In the genomic region with DNA sequence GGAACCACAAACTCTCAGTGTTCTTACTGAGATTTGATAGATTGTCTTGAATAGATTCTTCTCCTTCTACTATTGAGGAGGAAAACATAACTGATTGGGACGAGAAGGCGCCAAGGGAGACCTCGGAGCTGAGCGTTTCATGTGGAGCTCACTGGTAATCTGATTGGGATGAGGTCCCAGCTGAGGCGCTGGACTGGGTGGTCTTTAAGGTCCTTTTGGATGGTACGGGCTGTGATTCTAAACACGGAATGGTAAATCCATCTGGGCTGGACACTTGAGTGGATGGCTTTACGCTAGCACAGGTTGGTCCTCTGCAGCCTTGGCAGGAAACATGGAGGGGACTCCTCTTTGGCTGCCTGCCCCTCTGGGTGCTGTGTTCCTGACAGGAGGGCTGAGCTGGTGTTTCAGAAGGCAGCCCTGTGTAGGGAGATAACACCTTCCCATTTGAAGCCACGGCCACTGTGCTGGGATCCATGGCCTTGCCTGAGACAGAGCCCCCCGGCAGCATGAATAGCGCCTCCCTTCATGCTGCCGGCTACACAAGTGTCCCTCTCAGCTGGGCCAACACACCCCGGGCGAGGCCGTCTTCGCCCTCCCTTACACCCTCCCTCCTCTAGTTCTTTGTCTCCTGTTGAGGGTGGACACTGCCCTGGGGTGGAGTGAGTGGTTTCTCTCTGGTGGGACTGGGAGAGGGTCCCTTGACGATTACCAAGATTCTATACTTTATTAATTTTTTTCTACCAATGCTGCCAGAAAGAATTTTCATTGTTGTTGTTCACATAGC, we compare ENCODE assay signal across 1 cellular context.
TF ChIP-seq lines count a peak whose summit lies in the region.

No MANE protein-coding gene starts in this region.

TF ChIP-seq in HepG2, 621 proteins besides CTCF, POLR2A, EP300 and RAD21:
- no peak for TF ChIP-seq NR2F1 (CRISPR knock-in tag; IDR thresholded peaks at IDR 0.05)
- TF ChIP-seq, protein P1, sequence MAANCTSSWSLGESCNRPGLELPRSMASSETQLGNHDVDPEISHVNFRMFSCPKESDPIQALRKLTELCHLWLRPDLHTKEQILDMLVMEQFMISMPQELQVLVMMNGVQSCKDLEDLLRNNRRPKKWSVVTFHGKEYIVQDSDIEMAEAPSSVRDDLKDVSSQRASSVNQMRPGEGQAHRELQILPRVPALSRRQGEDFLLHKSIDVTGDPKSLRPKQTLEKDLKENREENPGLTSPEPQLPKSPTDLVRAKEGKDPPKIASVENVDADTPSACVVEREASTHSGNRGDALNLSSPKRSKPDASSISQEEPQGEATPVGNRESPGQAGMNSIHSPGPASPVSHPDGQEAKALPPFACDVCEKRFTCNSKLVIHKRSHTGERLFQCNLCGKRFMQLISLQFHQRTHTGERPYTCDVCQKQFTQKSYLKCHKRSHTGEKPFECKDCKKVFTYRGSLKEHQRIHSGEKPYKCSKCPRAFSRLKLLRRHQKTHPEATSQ (CRISPR knock-in tag; IDR thresholded peaks at IDR 0.05; ENCODE audit: borderline replicate concordance): no peak
- no peak for TF ChIP-seq ZNF543 (CRISPR knock-in tag; IDR thresholded peaks at IDR 0.05)
- TF ChIP-seq MED13 (CRISPR knock-in tag; IDR thresholded peaks at IDR 0.05): no peak
- TF ChIP-seq, protein P2, sequence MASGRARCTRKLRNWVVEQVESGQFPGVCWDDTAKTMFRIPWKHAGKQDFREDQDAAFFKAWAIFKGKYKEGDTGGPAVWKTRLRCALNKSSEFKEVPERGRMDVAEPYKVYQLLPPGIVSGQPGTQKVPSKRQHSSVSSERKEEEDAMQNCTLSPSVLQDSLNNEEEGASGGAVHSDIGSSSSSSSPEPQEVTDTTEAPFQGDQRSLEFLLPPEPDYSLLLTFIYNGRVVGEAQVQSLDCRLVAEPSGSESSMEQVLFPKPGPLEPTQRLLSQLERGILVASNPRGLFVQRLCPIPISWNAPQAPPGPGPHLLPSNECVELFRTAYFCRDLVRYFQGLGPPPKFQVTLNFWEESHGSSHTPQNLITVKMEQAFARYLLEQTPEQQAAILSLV (CRISPR knock-in tag; IDR thresholded peaks at IDR 0.05; ENCODE audit: borderline replicate concordance): no peak
- TF ChIP-seq ZNF260 (CRISPR knock-in tag; IDR thresholded peaks at IDR 0.05; ENCODE audit: borderline replicate concordance, low read depth): no peak
- no peak for TF ChIP-seq HNRNPK (IDR thresholded peaks at IDR 0.05; ENCODE audit: low read depth, low read length, poor library complexity, severe bottlenecking)
- no peak for TF ChIP-seq KLF6 (CRISPR knock-in tag; IDR thresholded peaks at IDR 0.05)
- no peak for TF ChIP-seq CHCHD3 (CRISPR knock-in tag; IDR thresholded peaks at IDR 0.05)
- no peak for TF ChIP-seq ESRRA (CRISPR knock-in tag; IDR thresholded peaks at IDR 0.05; ENCODE audit: low read depth)
- TF ChIP-seq, protein P3, sequence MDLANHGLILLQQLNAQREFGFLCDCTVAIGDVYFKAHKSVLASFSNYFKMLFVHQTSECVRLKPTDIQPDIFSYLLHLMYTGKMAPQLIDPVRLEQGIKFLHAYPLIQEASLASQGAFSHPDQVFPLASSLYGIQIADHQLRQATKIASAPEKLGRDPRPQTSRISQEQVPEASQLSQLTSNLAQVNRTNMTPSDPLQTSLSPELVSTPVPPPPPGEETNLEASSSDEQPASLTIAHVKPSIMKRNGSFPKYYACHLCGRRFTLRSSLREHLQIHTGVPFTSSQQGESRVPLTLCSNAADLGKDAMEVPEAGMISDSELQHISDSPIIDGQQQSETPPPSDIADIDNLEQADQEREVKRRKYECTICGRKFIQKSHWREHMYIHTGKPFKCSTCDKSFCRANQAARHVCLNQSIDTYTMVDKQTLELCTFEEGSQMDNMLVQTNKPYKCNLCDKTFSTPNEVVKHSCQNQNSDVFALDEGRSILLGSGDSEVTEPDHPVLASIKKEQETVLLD (CRISPR knock-in tag; IDR thresholded peaks at IDR 0.05; ENCODE audit: low read depth): no peak
- no peak for TF ChIP-seq ZNF138 (CRISPR knock-in tag; IDR thresholded peaks at IDR 0.05; ENCODE audit: low read depth)
- TF ChIP-seq U2AF2 (IDR thresholded peaks at IDR 0.05; ENCODE audit: low read depth, low read length): no peak
- no peak for TF ChIP-seq FOSL2 (CRISPR knock-in tag; IDR thresholded peaks at IDR 0.05)
- TF ChIP-seq ZNF232 (CRISPR knock-in tag; IDR thresholded peaks at IDR 0.05; ENCODE audit: borderline replicate concordance): no peak
- no peak for TF ChIP-seq ZBTB7B (CRISPR knock-in tag; IDR thresholded peaks at IDR 0.05)
- no peak for TF ChIP-seq THAP11 (CRISPR knock-in tag; IDR thresholded peaks at IDR 0.05)
- no peak for TF ChIP-seq ZBTB7A (CRISPR knock-in tag; IDR thresholded peaks at IDR 0.05)
- TF ChIP-seq, protein P4, sequence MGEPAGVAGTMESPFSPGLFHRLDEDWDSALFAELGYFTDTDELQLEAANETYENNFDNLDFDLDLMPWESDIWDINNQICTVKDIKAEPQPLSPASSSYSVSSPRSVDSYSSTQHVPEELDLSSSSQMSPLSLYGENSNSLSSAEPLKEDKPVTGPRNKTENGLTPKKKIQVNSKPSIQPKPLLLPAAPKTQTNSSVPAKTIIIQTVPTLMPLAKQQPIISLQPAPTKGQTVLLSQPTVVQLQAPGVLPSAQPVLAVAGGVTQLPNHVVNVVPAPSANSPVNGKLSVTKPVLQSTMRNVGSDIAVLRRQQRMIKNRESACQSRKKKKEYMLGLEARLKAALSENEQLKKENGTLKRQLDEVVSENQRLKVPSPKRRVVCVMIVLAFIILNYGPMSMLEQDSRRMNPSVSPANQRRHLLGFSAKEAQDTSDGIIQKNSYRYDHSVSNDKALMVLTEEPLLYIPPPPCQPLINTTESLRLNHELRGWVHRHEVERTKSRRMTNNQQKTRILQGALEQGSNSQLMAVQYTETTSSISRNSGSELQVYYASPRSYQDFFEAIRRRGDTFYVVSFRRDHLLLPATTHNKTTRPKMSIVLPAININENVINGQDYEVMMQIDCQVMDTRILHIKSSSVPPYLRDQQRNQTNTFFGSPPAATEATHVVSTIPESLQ (CRISPR knock-in tag; conservative IDR thresholded peaks at IDR 0.05): no peak
